In genomic region chr12:2805146-2805525, GRCh38 we compare ENCODE assay signal across 1 cellular context.
TF ChIP-seq lines count a peak whose summit lies in the region.

No MANE protein-coding gene starts in this region.

TF ChIP-seq in SK-N-SH treated with all-trans-retinoic acid at 6 μM for 48 hours, 23 proteins besides CTCF, POLR2A, EP300 and RAD21 (continued from another document):
- no peak for TF ChIP-seq TSHZ2 (CRISPR knock-in tag; IDR thresholded peaks at IDR 0.05)
